In the genomic region with DNA sequence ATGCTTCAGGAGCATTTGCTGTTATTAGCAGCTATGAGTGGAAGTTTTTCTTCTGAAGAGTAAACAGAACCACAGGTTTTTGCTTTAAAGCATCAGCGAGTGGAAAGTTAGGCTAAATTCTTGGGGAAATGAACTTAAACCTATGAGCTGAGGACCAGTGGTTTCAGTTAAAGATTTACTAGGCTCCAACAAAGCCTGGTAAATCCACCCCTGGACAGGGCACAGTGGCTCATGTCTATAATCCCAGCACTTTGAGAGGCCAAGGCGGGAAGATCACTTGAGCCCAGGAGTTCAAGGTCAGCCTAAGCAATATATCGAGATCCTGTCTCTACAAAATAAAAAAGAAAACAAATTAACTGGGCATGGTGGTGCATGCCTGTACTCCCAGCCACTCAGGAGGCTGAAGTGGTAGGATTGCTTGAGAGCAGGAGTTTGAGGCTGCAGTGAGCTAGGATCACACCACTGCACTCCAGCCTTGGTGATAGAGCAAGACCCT, we compare ENCODE assay signal across 1 cellular context. TPM values are rescaled to one million over a fixed set of nuclear protein-coding genes. Genes with fewer than 3 reads are reported as not detected.
"Had no signal": no experiment of that assay in that cellular context is flagged by ENCODE, and none has a peak within 500 bp of the region (broad histone marks: within the 10 kb centered on the region; RNA-seq: fewer than 3 reads in every experiment).

No MANE protein-coding gene starts in this region.

RNA-seq across cellular contexts. Expression of a gene that starts 46.9 kb away (rescaled TPM):
- polyA plus RNA-seq: cardiac muscle cell had no signal
